In genomic region chr16:74637742-74638453, GRCh38 we compare ENCODE assay signal across 17 cellular contexts.
"Had no signal": no experiment of that assay in that cellular context is flagged by ENCODE, and none has a peak within 500 bp of the region (broad histone marks: within the 10 kb centered on the region; RNA-seq: fewer than 3 reads in every experiment).

No MANE protein-coding gene starts in this region.

- H3K4me3 ChIP-seq: lower lobe of right lung, ovary, thoracic aorta had no signal

- H3K27me3 Mint-ChIP-seq: activated CD4-positive, alpha-beta T cell treated with anti-CD3 and anti-CD28 coated beads, Interleukin-2, amount 10 ng/mL, durations not matched to agents 24 days and 14 days; activated T-helper 17 cell treated with anti-CD3 and anti-CD28 coated beads, Interleukin-2, amount 50 U/mL, for 72 hours had no signal

- H3K27ac Mint-ChIP-seq: activated CD4-positive, alpha-beta T cell treated with anti-CD3 and anti-CD28 coated beads, Interleukin-2, amount 10 ng/mL, durations not matched to agents 24 days and 14 days; activated T-helper 17 cell treated with anti-CD3 and anti-CD28 coated beads, Interleukin-2, amount 50 U/mL, for 72 hours; T-helper 2 cell treated with Interferon-gamma antibody and Interleukin-4, amounts not matched to agents 5 μg/mL and 100 μg/mL, for 36 hours had no signal

- H3K4me1 ChIP-seq: foreskin keratinocyte, lower lobe of right lung had no signal

- H3K36me3 ChIP-seq: ovary had no signal

- H3K9me3 ChIP-seq: lower lobe of right lung, ovary, thoracic aorta had no signal

- H3K9me3 Mint-ChIP-seq: activated CD4-positive, alpha-beta T cell treated with anti-CD3 and anti-CD28 coated beads, Interleukin-2, amount 10 ng/mL, durations not matched to agents 24 days and 14 days; activated T-helper 17 cell treated with anti-CD3 and anti-CD28 coated beads, Interleukin-2, amount 50 U/mL, for 72 hours; neural crest cell; T-helper 2 cell treated with Interferon-gamma antibody and Interleukin-4, amounts not matched to agents 5 μg/mL and 100 μg/mL, for 36 hours had no signal

- H3K27me3 ChIP-seq: foreskin keratinocyte, ovary had no signal

- H3K4me1 Mint-ChIP-seq: activated T-helper 17 cell treated with anti-CD3 and anti-CD28 coated beads, Interleukin-2, amount 50 U/mL, for 72 hours; neural crest cell had no signal

- H3K4me3 Mint-ChIP-seq: activated CD4-positive, alpha-beta T cell treated with anti-CD3 and anti-CD28 coated beads, Interleukin-2, amount 10 ng/mL, durations not matched to agents 24 days and 14 days; activated T-helper 17 cell treated with anti-CD3 and anti-CD28 coated beads, Interleukin-2, amount 50 U/mL, for 72 hours; neural crest cell; T-helper 2 cell treated with Interferon-gamma antibody and Interleukin-4, amounts not matched to agents 5 μg/mL and 100 μg/mL, for 36 hours had no signal

- ATAC-seq: activated T-helper 17 cell treated with anti-CD3 and anti-CD28 coated beads, Interleukin-2, amount 50 U/mL, for 72 hours; foreskin keratinocyte; lower lobe of right lung had no signal

- H3K27ac ChIP-seq: foreskin keratinocyte, lower lobe of right lung, ovary, thoracic aorta had no signal

- DNase-seq: activated CD4-positive, alpha-beta T cell treated with anti-CD3 and anti-CD28 coated beads, Interleukin-2, amount 10 ng/mL, durations not matched to agents 24 days and 14 days; activated CD4-positive, CD25-positive, alpha-beta regulatory T cell; activated naive CD4-positive, alpha-beta T cell treated with Interleukin-2 at 50 U/mL for 16 hours; amniotic stem cell; central memory CD4-positive, alpha-beta T cell; cortex of kidney; effector CD8-positive, alpha-beta T cell; foreskin keratinocyte; lower lobe of right lung; midbrain; ovary; stimulated activated CD4-positive, alpha-beta T cell treated with anti-CD3 and anti-CD28 coated beads, Interleukin-12 subunit alpha, Interleukin-12 subunit beta, amount 100 ng/mL, for 4 hours; stimulated activated CD4-positive, alpha-beta T cell treated with anti-CD3 and anti-CD28 coated beads, Interleukin-2, amount 100 ng/mL, for 24 hours had no signal
